Comparison of ENCODE assay signal across 9 cellular contexts in the genomic region with DNA sequence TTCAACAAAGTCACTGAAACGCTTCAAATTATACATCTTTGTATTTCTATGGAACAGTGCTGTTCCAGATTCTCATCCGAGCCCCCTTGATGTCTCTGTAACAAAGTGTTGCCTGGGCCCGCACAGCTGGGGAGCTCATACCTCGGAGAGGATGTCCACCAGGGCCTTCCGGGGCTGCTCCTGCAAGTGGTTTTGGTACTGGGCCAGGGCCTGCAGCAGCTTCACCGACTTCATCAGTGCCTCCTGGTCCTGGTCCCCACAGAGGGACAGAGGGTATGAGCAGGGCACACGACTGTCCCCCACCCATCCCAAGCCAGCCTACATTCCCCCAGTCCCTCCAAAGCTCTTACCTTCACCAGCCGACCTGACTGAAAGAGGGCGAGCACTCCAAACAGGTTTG. TPM values are rescaled to one million over a fixed set of nuclear protein-coding genes. Genes with fewer than 3 reads are reported as not detected.
DNase-seq lines count a peak whose midpoint lies in the region; ATAC-seq, FAIRE-seq and TF ChIP-seq lines count a peak whose summit lies in the region.
"Had no signal": no experiment of that assay in that cellular context is flagged by ENCODE, and none has a peak within 500 bp of the region (broad histone marks: within the 10 kb centered on the region; RNA-seq: fewer than 3 reads in every experiment).

No MANE protein-coding gene starts in this region.

- H2BK120ac ChIP-seq in IMR-90 (ENCODE audit: low read depth, low read length), result no peak overlapping the region

- H2BK20ac ChIP-seq in IMR-90 (ENCODE audit: low read depth, low read length), result no peak overlapping the region

- no peaks in the 10 kb centered on the region for H3K9me3 Mint-ChIP-seq in CD4-positive, CD25-positive, alpha-beta regulatory T cell
- H3K9me3 Mint-ChIP-seq in naive thymus-derived CD4-positive, alpha-beta T cell, result no peaks in the 10 kb centered on the region

- no peak for DNase-seq in CD4-positive, CD25-positive, alpha-beta regulatory T cell
- DNase-seq in IMR-90 (no peak), GM12878 (ENCODE audit: low read depth, low spot score) (no peak), NCI-H1694 (lab: John Stamatoyannopoulos, UW) (no peak), cerebellum (ENCODE audit: low spot score) (no peak)
- no peak for DNase-seq in naive thymus-derived CD4-positive, alpha-beta T cell
- DNase-seq in stimulated activated naive CD4-positive, alpha-beta T cell (lab: John Stamatoyannopoulos, UW), result no peak
- DNase-seq: NCI-H1092 treated with DMSO at 0.1 percent for 48 hours had no signal

- no peak for TF ChIP-seq POLR2A in IMR-90 (IDR thresholded peaks at IDR 0.05; ENCODE audit: low read depth, low read length)
- no peak for TF ChIP-seq POLR2A in GM12878 (IDR thresholded peaks at IDR 0.05; ENCODE audit: low read depth, low read length)

- no peak overlapping the region for H3K14ac ChIP-seq in IMR-90 (replicated peaks; ENCODE audit: low read depth, low read length)

- no peak overlapping the region for H3K4ac ChIP-seq in IMR-90 (ENCODE audit: low read depth, low read length)

- no peak for ATAC-seq in CD4-positive, CD25-positive, alpha-beta regulatory T cell (ENCODE audit: low read depth in 2 of 2)
- ATAC-seq in IMR-90 (ENCODE audit: low read depth), result no peak
- no peak for ATAC-seq in GM12878
- ATAC-seq in naive thymus-derived CD4-positive, alpha-beta T cell, result no peak
- ATAC-seq in HG03520 (IDR thresholded peaks at IDR 0.05; ENCODE audit: unreplicated experiment), result no peak

- H4K5ac ChIP-seq in IMR-90 (ENCODE audit: low read depth, low read length), result no peak overlapping the region

- WGBS in IMR-90 (ENCODE audit: extremely low coverage in 2 of 2, insufficient read length in 1 of 2), 2 experiments, result 77% methylated on average over 5 of the region's 9 CpGs; no CpG with 5 or more reads in 1 of the 2 experiments
- 85% methylated on average over 9 of the region's 9 CpGs for WGBS in GM12878 (ENCODE audit: insufficient coverage, insufficient replicate concordance, low lambda C conversion rate, missing lambda C conversion rate)

- H3K4me1 Mint-ChIP-seq in CD4-positive, CD25-positive, alpha-beta regulatory T cell, result peaks cover 7 to 38% (median 20%) of the 10 kb centered on the region in 4 donors
- H3K4me1 Mint-ChIP-seq in naive thymus-derived CD4-positive, alpha-beta T cell, result peaks cover 16 to 34% (median 27%) of the 10 kb centered on the region in 7 donors

- SMC1A ChIA-PET in GM12878 (lab: Charles Lee; ENCODE audit: uncharacterized antibody, unreplicated experiment), result interaction anchor here (1.3 kb wide), 1 partner anchor 30 kb away, joined by 4 read pairs; no protein-coding TSS in a partner anchor

- H3K23ac ChIP-seq in IMR-90 (ENCODE audit: low read depth, low read length), result no peak overlapping the region

- dilution Hi-C loops in IMR-90 (cut with HindIII; ENCODE audit: low sequenced_read_pairs, unreplicated experiment), result no loop called here

- no peak overlapping the region for H2AFZ ChIP-seq in IMR-90 (replicated peaks; ENCODE audit: low read length, poor library complexity)
- H2AFZ ChIP-seq in GM12878 (ENCODE audit: control insufficient read depth, low read depth, low read length), result no peak overlapping the region

- H3K4me2 ChIP-seq in IMR-90 (ENCODE audit: low read depth, low read length) (peak overlapping the region; percentile 95; the same call in 1 of the 2 replicates), GM12878 (ENCODE audit: control insufficient read depth, insufficient read depth) (peak overlapping the region; percentile 32)

- H3K18ac ChIP-seq in IMR-90 (ENCODE audit: low read depth, low read length), result no peak overlapping the region

- H3K9me3 ChIP-seq in CD4-positive, CD25-positive, alpha-beta regulatory T cell (ENCODE audit: control insufficient read depth in 2 of 2, low read length in 2 of 2), result no peaks in the 10 kb centered on the region
- H3K9me3 ChIP-seq in IMR-90 (ENCODE audit: control insufficient read depth, insufficient read depth, low read length) (no peaks in the 10 kb centered on the region), GM12878 (replicated peaks; ENCODE audit: control insufficient read depth, insufficient read depth, low read length) (no peaks in the 10 kb centered on the region)
- no peaks in the 10 kb centered on the region for H3K9me3 ChIP-seq in naive thymus-derived CD4-positive, alpha-beta T cell (ENCODE audit: control insufficient read depth in 2 of 3, low read length in 3 of 3)

- POLR2A ChIA-PET in IMR-90 (lab: Charles Lee; ENCODE audit: unreplicated experiment) (no interaction called here), GM12878 (lab: Charles Lee) (no interaction called here)
- POLR2A ChIA-PET in naive thymus-derived CD4-positive, alpha-beta T cell (lab: Charles Lee), result interaction anchor here (0.6 to 1.6 kb wide), 4 partner anchors 9 to 70 kb away, joined by 3 to 4 read pairs (median 3); no protein-coding TSS in a partner anchor

- no peaks in the 10 kb centered on the region for H3K27me3 ChIP-seq in CD4-positive, CD25-positive, alpha-beta regulatory T cell (ENCODE audit: control insufficient read depth, insufficient read depth, low read length)
- H3K27me3 ChIP-seq in IMR-90 (ENCODE audit: control insufficient read depth, insufficient read depth, low read length), result no peaks in the 10 kb centered on the region
- H3K27me3 ChIP-seq in GM12878 (replicated peaks in 1 of 2; ENCODE audit: control insufficient read depth in 2 of 2, insufficient read depth in 2 of 2, low read length in 1 of 2), result no peaks in the 10 kb centered on the region
- H3K27me3 ChIP-seq in naive thymus-derived CD4-positive, alpha-beta T cell (ENCODE audit: control insufficient read depth in 2 of 2, insufficient read depth in 2 of 2, low read length in 2 of 2), result no peaks in the 10 kb centered on the region

- H3K9ac ChIP-seq in IMR-90 (ENCODE audit: low read depth, low read length) (0 out of 2 replicates have a peak overlapping the region, but pooled peaks have one; percentile 61), GM12878 (ENCODE audit: control insufficient read depth, insufficient read depth, low read length) (peak overlapping the region; percentile 90)

- H4K20me1 ChIP-seq in IMR-90 (ENCODE audit: insufficient read depth, low read length) (0 out of 2 replicates have a peak, but pooled peaks cover 3% of the 10 kb centered on the region), GM12878 (ENCODE audit: control insufficient read depth, insufficient read depth) (no peaks in the 10 kb centered on the region)

- intact Hi-C loops in IMR-90 (cut with micrococcal nuclease), result no loop called here
- intact Hi-C loops in GM12878 (cut with micrococcal nuclease; ENCODE audit: unreplicated experiment), result no loop called here
- intact Hi-C loops in naive thymus-derived CD4-positive, alpha-beta T cell (cut with micrococcal nuclease), result loop anchor here (2.0 to 10.0 kb wide), 2 partner anchors 187 to 521 kb away; partner anchors contain the start of genes UBE2G1 (in 1 of the 2) and ZFP3 (in 1 of the 2)

- H3K4me1 ChIP-seq in CD4-positive, CD25-positive, alpha-beta regulatory T cell (ENCODE audit: control insufficient read depth, insufficient read depth, low read length, poor library complexity, severe bottlenecking), result peaks cover 30% of the 10 kb centered on the region
- peaks cover 10% of the 10 kb centered on the region for H3K4me1 ChIP-seq in IMR-90 (ENCODE audit: control insufficient read depth, insufficient read depth, low read length)
- H3K4me1 ChIP-seq in GM12878 (ENCODE audit: control insufficient read depth, insufficient read depth, low read length), result peaks cover 21% of the 10 kb centered on the region
- peaks cover 20% of the 10 kb centered on the region in 2 donors for H3K4me1 ChIP-seq in naive thymus-derived CD4-positive, alpha-beta T cell (ENCODE audit: control insufficient read depth in 2 of 2, insufficient read depth in 2 of 2, low read length in 2 of 2)

- CTCF ChIA-PET in IMR-90 (lab: Yijun Ruan, JAX) (interaction anchor here (0.6 kb wide), 1 partner anchor 271 kb away, joined by 3 read pairs; no protein-coding TSS in a partner anchor), GM12878 (lab: Yijun Ruan, JAX) (interaction anchor here (1.4 to 5.8 kb wide), 2 partner anchors 10 to 14 kb away, joined by 3 to 60 read pairs; no protein-coding TSS in a partner anchor)
- CTCF ChIA-PET in naive thymus-derived CD4-positive, alpha-beta T cell (lab: Charles Lee), result no interaction called here

- H4K8ac ChIP-seq in IMR-90 (ENCODE audit: low read depth in 2 of 2, low read length in 2 of 2), result no peak overlapping the region

- H2AK9ac ChIP-seq in IMR-90 (replicated peaks; ENCODE audit: low read depth, low read length, poor library complexity), result peak overlapping the region; percentile 52

- no peak overlapping the region for H2AK5ac ChIP-seq in IMR-90 (ENCODE audit: low read depth, low read length)

- peak overlapping the region; percentile 87 to 97 (median 96) for H3K4me3 Mint-ChIP-seq in CD4-positive, CD25-positive, alpha-beta regulatory T cell
- peak overlapping the region; percentile 74 to 97 (median 95) for H3K4me3 Mint-ChIP-seq in naive thymus-derived CD4-positive, alpha-beta T cell

- H3K4me3 ChIP-seq in CD4-positive, CD25-positive, alpha-beta regulatory T cell (ENCODE audit: low read depth, low read length), result peak overlapping the region; percentile 77
- H3K4me3 ChIP-seq in IMR-90 (ENCODE audit: insufficient read depth, low read depth, low read length) (no peak overlapping the region), GM12878 (peak overlapping the region; percentile 96)
- H3K4me3 ChIP-seq in naive thymus-derived CD4-positive, alpha-beta T cell (ENCODE audit: low read length), result no peak overlapping the region

- peak overlapping the region; percentile 20 to 94 (median 69) for H3K27ac Mint-ChIP-seq in CD4-positive, CD25-positive, alpha-beta regulatory T cell
- H3K27ac Mint-ChIP-seq in naive thymus-derived CD4-positive, alpha-beta T cell, result peak overlapping the region in 2 of 9 donors; percentile 14 to 88

- peaks cover 27% of the 10 kb centered on the region for H3K79me2 ChIP-seq in GM12878 (ENCODE audit: control insufficient read depth, insufficient read depth, low read length)

- no peak for TF ChIP-seq CTCF in IMR-90 (conservative IDR thresholded peaks at IDR 0.05; ENCODE audit: low read depth, low read length)
- TF ChIP-seq CTCF in GM12878 (IDR thresholded peaks at IDR 0.05 in 2 of 3, conservative IDR thresholded peaks at IDR 0.05 in 1 of 3; ENCODE audit: control insufficient read depth in 2 of 3, extremely low read depth in 1 of 3, insufficient read depth in 1 of 3, low read depth in 3 of 3, low read length in 3 of 3), result no peak

- H3K27me3 Mint-ChIP-seq in CD4-positive, CD25-positive, alpha-beta regulatory T cell, result no peaks in the 10 kb centered on the region
- H3K27me3 Mint-ChIP-seq in naive thymus-derived CD4-positive, alpha-beta T cell, result no peaks in the 10 kb centered on the region

- peaks cover 40% of the 10 kb centered on the region for H3K36me3 ChIP-seq in CD4-positive, CD25-positive, alpha-beta regulatory T cell (ENCODE audit: control insufficient read depth, insufficient read depth, low read length)
- H3K36me3 ChIP-seq in IMR-90 (ENCODE audit: control insufficient read depth, insufficient read depth, low read length), result peaks cover 34% of the 10 kb centered on the region
- H3K36me3 ChIP-seq in GM12878 (ENCODE audit: control insufficient read depth in 2 of 2, insufficient read depth in 2 of 2, low read length in 1 of 2), result peaks cover 24 to 28% of the 10 kb centered on the region in 2 experiments
- H3K36me3 ChIP-seq in naive thymus-derived CD4-positive, alpha-beta T cell (ENCODE audit: control insufficient read depth in 2 of 3, insufficient read depth in 3 of 3, low read length in 3 of 3), result peaks cover 10 to 53% (median 12%) of the 10 kb centered on the region in 3 experiments

- H2BK5ac ChIP-seq in IMR-90 (ENCODE audit: low read depth, low read length, poor library complexity, severe bottlenecking), result no peak overlapping the region

- H3K9me1 ChIP-seq in IMR-90 (ENCODE audit: insufficient read depth, low read length), result peaks cover 5% of the 10 kb centered on the region; the same call in 1 of the 2 replicates

- H3K79me1 ChIP-seq in IMR-90 (ENCODE audit: low read depth in 1 of 2, low read length in 2 of 2), result peaks cover 9 to 36% of the 10 kb centered on the region in 2 experiments

- BruUV-seq in IMR-90 (replicated peaks; lab: Mats Ljungman, UMichigan) (no TSS peak), GM12878 (replicated peaks; lab: Mats Ljungman, UMichigan) (no TSS peak)

- TF ChIP-seq RAD21 in IMR-90 (IDR thresholded peaks at IDR 0.05; ENCODE audit: low read length), result no peak
- no peak for TF ChIP-seq RAD21 in GM12878 (IDR thresholded peaks at IDR 0.05; ENCODE audit: insufficient read depth, low read depth, low read length)

- H4K91ac ChIP-seq in IMR-90 (ENCODE audit: insufficient read depth, low read depth, low read length), result no peak overlapping the region

- H2BK15ac ChIP-seq in IMR-90 (ENCODE audit: low read depth, low read length), result no peak overlapping the region

- H3K56ac ChIP-seq in IMR-90 (ENCODE audit: extremely low read depth, insufficient read depth, low read length), result no peak overlapping the region

- in situ Hi-C loops in IMR-90 (cut with MboI; ENCODE audit: low sequenced_read_pairs) (loop anchor here (10.0 kb wide), 1 partner anchor 59 kb away; the partner anchor contains the start of gene SPNS2), GM12878 (cut with MboI) (no loop called here)

- H3K36me3 Mint-ChIP-seq in CD4-positive, CD25-positive, alpha-beta regulatory T cell, result peaks cover 4% of the 10 kb centered on the region
- H3K36me3 Mint-ChIP-seq in naive thymus-derived CD4-positive, alpha-beta T cell, result peaks cover 0 to 20% (median 5%) of the 10 kb centered on the region in 5 donors

- no peak overlapping the region for H3K27ac ChIP-seq in CD4-positive, CD25-positive, alpha-beta regulatory T cell (ENCODE audit: insufficient read depth, low read length, poor library complexity, severe bottlenecking)
- H3K27ac ChIP-seq in IMR-90 (ENCODE audit: insufficient read depth, low read length) (no peak overlapping the region), GM12878 (ENCODE audit: control insufficient read depth, insufficient read depth) (no peak overlapping the region)
- peak overlapping the region; percentile 79 for H3K27ac ChIP-seq in naive thymus-derived CD4-positive, alpha-beta T cell (ENCODE audit: low read depth, low read length)

- RAD21 ChIA-PET in GM12878 (lab: Charles Lee; ENCODE audit: unreplicated experiment), result interaction anchor here (0.5 to 1.6 kb wide), 3 partner anchors 9 to 777 kb away, joined by 3 read pairs; no protein-coding TSS in a partner anchor

- no peak for FAIRE-seq in GM12878 (lab: Jason Lieb, UNC)

- TF ChIP-seq EP300 in GM12878 (IDR thresholded peaks at IDR 0.05; ENCODE audit: borderline replicate concordance in 1 of 2, control insufficient read depth in 1 of 2, low read depth in 2 of 2, low read length in 2 of 2), result no peak

RNA-seq across cellular contexts. Expression of gene MYBBP1A, which starts 1.5 kb away (rescaled TPM):
- 59.3 TPM for total RNA-seq in CD4-positive, CD25-positive, alpha-beta regulatory T cell
- 10 to 100 TPM in 2 of 4 donors, 1 to 10 TPM in 2; 7.7 to 13.6 (median 10.7) TPM for polyA plus RNA-seq in CD4-positive, CD25-positive, alpha-beta regulatory T cell
- total RNA-seq in IMR-90 (2012; rRNA removed) (22.6 and 24.7 TPM in 2 replicates), GM12878 (2014; rRNA removed) (98.5 and 120 TPM in 2 replicates), GM12878 (2014; rRNA removed; fragmentation: Illumina TruSeq; extraction: Trizol) (30.7 and 40.5 TPM in 2 replicates), GM12878 (2021) (115 and 121 TPM in 2 replicates), cerebellum (26.0 TPM)
- polyA plus RNA-seq in IMR-90 (2012; rRNA removed) (45.9 and 53.0 TPM in 2 replicates), GM12878 (2011; rRNA removed) (13.1 and 29.5 TPM in 2 replicates), GM12878 (2014; fragmentation: Illumina TruSeq; extraction: Trizol) (17.8 and 54.2 TPM in 2 replicates), GM12878 (2014; fragmentation: Nextera tagmentation; extraction: Ambion mirVana) (1 to 10 TPM; 2.5 to 4.2 TPM), GM12878 (2014; rRNA removed) (89.0 and 126 TPM in 2 replicates), GM12878 (2016; fragmentation: Nextera tagmentation; extraction: Ambion mirVana) (100 to 1,000 TPM; 118 to 120 TPM)
- 29.4 and 33.3 TPM in 2 replicates for polyA plus RNA-seq in IMR-90 (2012; cell fraction: cytosol; rRNA removed)
- polyA plus RNA-seq in IMR-90 (2012; cell fraction: nucleus; rRNA removed; ENCODE audit: low replicate concordance), result 117 and 239 TPM in 2 replicates
- total RNA-seq in GM12878 (2013; cell fraction: nucleolus; rRNA removed), result 120 and 130 TPM in 2 replicates
- polyA plus RNA-seq in GM12878 (2011; ENCODE audit: low read depth), result 17.5 TPM
- 25.7 and 40.7 TPM in 2 replicates for polyA plus RNA-seq in GM12878 (2011; cell fraction: cytosol; rRNA removed)
- 182 and 265 TPM in 2 replicates for polyA plus RNA-seq in GM12878 (2011; cell fraction: nucleus; rRNA removed)
- 43.0 and 54.9 TPM in 2 replicates for polyA plus RNA-seq in GM12878 (2012)
- 43.4 and 52.2 TPM in 2 replicates for polyA minus RNA-seq in GM12878 (2011; rRNA and poly(A)+ RNA removed)
- polyA minus RNA-seq in GM12878 (2011; cell fraction: cytosol; rRNA and poly(A)+ RNA removed), result 37.6 and 40.4 TPM in 2 replicates
- 50.7 and 108 TPM in 2 replicates for polyA minus RNA-seq in GM12878 (2011; cell fraction: nucleus; rRNA and poly(A)+ RNA removed)
- total RNA-seq in naive thymus-derived CD4-positive, alpha-beta T cell, result 10 to 100 TPM; 59.8 to 81.8 (median 77.9) TPM
- polyA plus RNA-seq in naive thymus-derived CD4-positive, alpha-beta T cell, result 10 to 100 TPM; 21.0 to 42.8 TPM

RNA-seq across cellular contexts. Expression of gene GGT6, which starts 6.7 kb away (rescaled TPM):
- total RNA-seq in CD4-positive, CD25-positive, alpha-beta regulatory T cell, result not detected
- polyA plus RNA-seq in CD4-positive, CD25-positive, alpha-beta regulatory T cell, result not detected
- total RNA-seq in IMR-90 (2012; rRNA removed) (not detected in 2 replicates), GM12878 (2014; rRNA removed) (0.82 TPM in 1 of 2 replicates, not detected in the other), GM12878 (2014; rRNA removed; fragmentation: Illumina TruSeq; extraction: Trizol) (0.13 TPM in 1 of 2 replicates, not detected in the other), GM12878 (2021) (0.16 and 0.26 TPM in 2 replicates), cerebellum (not detected)
- polyA plus RNA-seq in IMR-90 (2012; rRNA removed) (not detected in 2 replicates), GM12878 (2011; rRNA removed) (not detected in 2 replicates), GM12878 (2014; fragmentation: Illumina TruSeq; extraction: Trizol) (0.01 TPM in 1 of 2 replicates, not detected in the other), GM12878 (2014; fragmentation: Nextera tagmentation; extraction: Ambion mirVana) (not detected), GM12878 (2014; rRNA removed) (0.19 and 0.22 TPM in 2 replicates), GM12878 (2016; fragmentation: Nextera tagmentation; extraction: Ambion mirVana) (under 1 TPM in 1 of 2 experiments, not detected in 1; 0.12 TPM)
- polyA plus RNA-seq in IMR-90 (2012; cell fraction: cytosol; rRNA removed), result not detected in 2 replicates
- not detected in 2 replicates for polyA plus RNA-seq in IMR-90 (2012; cell fraction: nucleus; rRNA removed; ENCODE audit: low replicate concordance)
- not detected in 2 replicates for total RNA-seq in GM12878 (2013; cell fraction: nucleolus; rRNA removed)
- polyA plus RNA-seq in GM12878 (2011; ENCODE audit: low read depth), result not detected
- not detected in 2 replicates for polyA plus RNA-seq in GM12878 (2011; cell fraction: cytosol; rRNA removed)
- polyA plus RNA-seq in GM12878 (2011; cell fraction: nucleus; rRNA removed), result 0.13 TPM in 1 of 2 replicates, not detected in the other
- not detected in 2 replicates for polyA plus RNA-seq in GM12878 (2012)
- not detected in 2 replicates for polyA minus RNA-seq in GM12878 (2011; rRNA and poly(A)+ RNA removed)
- not detected in 2 replicates for polyA minus RNA-seq in GM12878 (2011; cell fraction: cytosol; rRNA and poly(A)+ RNA removed)
- polyA minus RNA-seq in GM12878 (2011; cell fraction: nucleus; rRNA and poly(A)+ RNA removed), result not detected in 2 replicates
- total RNA-seq in naive thymus-derived CD4-positive, alpha-beta T cell, result not detected
- not detected for polyA plus RNA-seq in naive thymus-derived CD4-positive, alpha-beta T cell

RNA-seq across cellular contexts. Expression of gene SMTNL2, which starts 30.7 kb away (rescaled TPM):
- not detected for total RNA-seq in CD4-positive, CD25-positive, alpha-beta regulatory T cell
- polyA plus RNA-seq in CD4-positive, CD25-positive, alpha-beta regulatory T cell, result not detected
- total RNA-seq in IMR-90 (2012; rRNA removed) (not detected in 2 replicates), GM12878 (2014; rRNA removed) (not detected in 2 replicates), GM12878 (2014; rRNA removed; fragmentation: Illumina TruSeq; extraction: Trizol) (not detected in 2 replicates), GM12878 (2021) (not detected in 2 replicates), cerebellum (5.6 TPM)
- polyA plus RNA-seq in IMR-90 (2012; rRNA removed) (not detected in 2 replicates), GM12878 (2011; rRNA removed) (not detected in 2 replicates), GM12878 (2014; fragmentation: Illumina TruSeq; extraction: Trizol) (not detected in 2 replicates), GM12878 (2014; fragmentation: Nextera tagmentation; extraction: Ambion mirVana) (not detected), GM12878 (2014; rRNA removed) (not detected in 2 replicates), GM12878 (2016; fragmentation: Nextera tagmentation; extraction: Ambion mirVana) (not detected)
- not detected in 2 replicates for polyA plus RNA-seq in IMR-90 (2012; cell fraction: cytosol; rRNA removed)
- 0.03 TPM in 1 of 2 replicates, not detected in the other for polyA plus RNA-seq in IMR-90 (2012; cell fraction: nucleus; rRNA removed; ENCODE audit: low replicate concordance)
- total RNA-seq in GM12878 (2013; cell fraction: nucleolus; rRNA removed), result not detected in 2 replicates
- polyA plus RNA-seq in GM12878 (2011; ENCODE audit: low read depth), result not detected
- polyA plus RNA-seq in GM12878 (2011; cell fraction: cytosol; rRNA removed), result not detected in 2 replicates
- not detected in 2 replicates for polyA plus RNA-seq in GM12878 (2011; cell fraction: nucleus; rRNA removed)
- polyA plus RNA-seq in GM12878 (2012), result not detected in 2 replicates
- not detected in 2 replicates for polyA minus RNA-seq in GM12878 (2011; rRNA and poly(A)+ RNA removed)
- not detected in 2 replicates for polyA minus RNA-seq in GM12878 (2011; cell fraction: cytosol; rRNA and poly(A)+ RNA removed)
- not detected in 2 replicates for polyA minus RNA-seq in GM12878 (2011; cell fraction: nucleus; rRNA and poly(A)+ RNA removed)
- total RNA-seq in naive thymus-derived CD4-positive, alpha-beta T cell, result not detected
- not detected for polyA plus RNA-seq in naive thymus-derived CD4-positive, alpha-beta T cell

RNA-seq across cellular contexts. Expression of gene SPNS2, which starts 55.0 kb away (rescaled TPM):
- total RNA-seq in CD4-positive, CD25-positive, alpha-beta regulatory T cell, result 0.94 TPM
- polyA plus RNA-seq in CD4-positive, CD25-positive, alpha-beta regulatory T cell, result not detected
- under 0.01 TPM in 1 of 2 replicates, not detected in the other for total RNA-seq in IMR-90 (2012; rRNA removed)
- polyA plus RNA-seq in IMR-90 (2012; rRNA removed), result not detected in 2 replicates
- 0.03 TPM in 1 of 2 replicates, not detected in the other for polyA plus RNA-seq in IMR-90 (2012; cell fraction: cytosol; rRNA removed)
- polyA plus RNA-seq in IMR-90 (2012; cell fraction: nucleus; rRNA removed; ENCODE audit: low replicate concordance), result 0.21 TPM in 1 of 2 replicates, not detected in the other
- total RNA-seq in GM12878 (2013; cell fraction: nucleolus; rRNA removed), result not detected in 2 replicates
- total RNA-seq in GM12878 (2014; rRNA removed), result 0.17 and 0.82 TPM in 2 replicates
- total RNA-seq in GM12878 (2014; rRNA removed; fragmentation: Illumina TruSeq; extraction: Trizol), result 0.09 TPM in 2 replicates
- total RNA-seq in GM12878 (2021), result 0.28 and 0.56 TPM in 2 replicates
- polyA plus RNA-seq in GM12878 (2011; ENCODE audit: low read depth), result not detected
- polyA plus RNA-seq in GM12878 (2011; rRNA removed), result 0.04 TPM in 1 of 2 replicates, not detected in the other
- 0.06 and 0.18 TPM in 2 replicates for polyA plus RNA-seq in GM12878 (2011; cell fraction: cytosol; rRNA removed)
- polyA plus RNA-seq in GM12878 (2011; cell fraction: nucleus; rRNA removed), result 0.25 TPM in 2 replicates
- 0.50 and 0.79 TPM in 2 replicates for polyA plus RNA-seq in GM12878 (2012)
- polyA plus RNA-seq in GM12878 (2014; fragmentation: Illumina TruSeq; extraction: Trizol), result 0.15 TPM in 1 of 2 replicates, not detected in the other
- not detected for polyA plus RNA-seq in GM12878 (2014; fragmentation: Nextera tagmentation; extraction: Ambion mirVana)
- 0.29 and 0.53 TPM in 2 replicates for polyA plus RNA-seq in GM12878 (2014; rRNA removed)
- polyA plus RNA-seq in GM12878 (2016; fragmentation: Nextera tagmentation; extraction: Ambion mirVana), result 1 to 10 TPM in 1 of 2 experiments, under 1 TPM in 1; 0.49 to 1.1 TPM
- polyA minus RNA-seq in GM12878 (2011; rRNA and poly(A)+ RNA removed), result not detected in 2 replicates
- polyA minus RNA-seq in GM12878 (2011; cell fraction: cytosol; rRNA and poly(A)+ RNA removed), result not detected in 2 replicates
- polyA minus RNA-seq in GM12878 (2011; cell fraction: nucleus; rRNA and poly(A)+ RNA removed), result not detected in 2 replicates
- under 1 TPM in 4 of 5 experiments, not detected in 1; 0.19 to 0.56 (median 0.50) TPM for total RNA-seq in naive thymus-derived CD4-positive, alpha-beta T cell
- polyA plus RNA-seq in naive thymus-derived CD4-positive, alpha-beta T cell, result not detected
- total RNA-seq in cerebellum, result 38.7 TPM

Comparison
In these comparisons a context has a peak if more than half of its experiments do, and no peak if none do; other contexts are left out.
1. H3K4me3 ChIP-seq: peak in CD4-positive, CD25-positive, alpha-beta regulatory T cell (single experiment) and GM12878 (single experiment); none in IMR-90 (single experiment) and naive thymus-derived CD4-positive, alpha-beta T cell (single experiment).
2. intact Hi-C loops: an anchor here in naive thymus-derived CD4-positive, alpha-beta T cell (2.0 to 10.0 kb wide); none called in IMR-90 and GM12878.